In the genomic region with DNA sequence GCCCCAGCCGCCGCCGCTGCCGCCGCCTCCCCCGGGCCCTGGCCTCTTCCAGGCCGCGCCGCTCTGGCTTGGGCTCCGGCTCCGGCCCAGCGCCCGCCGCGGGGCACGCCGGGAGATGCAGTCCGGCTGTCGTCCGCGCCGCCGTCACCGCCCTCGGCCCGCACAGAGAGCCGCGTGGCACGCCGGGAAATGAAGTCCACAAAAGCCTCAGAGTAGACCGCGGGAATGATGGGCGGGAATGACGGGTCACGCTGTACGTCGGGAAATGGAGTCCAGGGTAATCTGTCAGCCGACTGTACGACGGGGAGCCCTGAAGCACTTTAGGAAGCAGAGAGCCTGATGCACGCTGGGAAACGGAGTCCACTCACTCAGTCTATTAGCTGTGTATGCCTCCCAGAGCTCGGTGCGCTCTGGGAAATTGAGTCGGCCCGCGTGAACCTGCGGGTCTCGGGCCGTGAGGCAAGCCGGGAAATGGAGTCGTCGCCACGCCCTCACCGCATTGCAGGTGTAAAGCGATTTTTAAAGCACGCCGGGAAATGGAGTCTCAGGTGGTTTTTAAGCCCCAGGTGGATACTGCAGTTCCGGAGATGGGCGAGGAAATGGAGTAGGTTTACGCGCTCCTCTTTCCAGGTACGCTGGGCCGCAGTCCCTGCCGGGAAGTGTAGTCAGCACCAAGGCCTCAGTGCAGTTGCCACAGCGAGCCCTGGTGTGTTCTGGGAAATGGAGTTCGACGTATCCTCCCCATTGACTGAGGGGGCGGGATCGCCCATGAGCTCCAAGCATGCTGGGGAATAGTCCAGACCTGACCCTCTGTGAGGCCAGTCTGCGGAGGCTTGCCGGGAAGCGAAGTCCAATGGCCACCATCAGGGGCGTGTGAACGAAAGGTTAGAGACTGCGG, we compare ENCODE assay signal across 8 cellular contexts. TPM values are rescaled to one million over a fixed set of nuclear protein-coding genes. Genes with fewer than 3 reads are reported as not detected.
DNase-seq lines count a peak whose midpoint lies in the region; ATAC-seq and TF ChIP-seq lines count a peak whose summit lies in the region.

Gene GSK3A, minus strand, starts transcription at position 91 of the 898 bp plus-strand sequence. CDS start 137 bp downstream, outside the sequence.

- H3K27me3 ChIP-seq in lung (ENCODE audit: control insufficient read depth, insufficient read depth): no peaks in the 10 kb centered on the region

- peaks cover 0 to 6% of the 10 kb centered on the region in 2 donors for H3K36me3 ChIP-seq in lung (ENCODE audit: control insufficient read depth in 2 of 2, insufficient read depth in 2 of 2, low read length in 2 of 2)

- WGBS in lung, 2 donors: 0% methylated on average over 62 to 76 of the region's 76 CpGs

- no peaks in the 10 kb centered on the region for H3K9me3 ChIP-seq in lung (ENCODE audit: control insufficient read depth in 2 of 2, insufficient read depth in 1 of 2, low read length in 1 of 2)

- no peaks in the 10 kb centered on the region for H3K4me1 ChIP-seq in lung (ENCODE audit: control insufficient read depth in 2 of 2, insufficient read depth in 2 of 2, low read length in 2 of 2)

- TF ChIP-seq CTCF in GM20000 (IDR thresholded peaks at IDR 0.05; ENCODE audit: extremely low read depth, missing control alignments) (no peak), lung (IDR thresholded peaks at IDR 0.05; ENCODE audit: control extremely low read depth, extremely low read depth) (no peak)

- H3K4me3 ChIP-seq in lung: peak within 1 kb of the TSS; percentile 83

- POLR2A ChIA-PET in activated CD8-positive, alpha-beta memory T cell treated with anti-CD3 and anti-CD28 coated beads for 36 hours (lab: Charles Lee): interaction anchor here (0.9 to 1.9 kb wide), 5 partner anchors 9 to 40 kb away, joined by 3 to 10 read pairs (median 7); partner anchors contain the start of gene ZNF526

- H3K27ac ChIP-seq in lung (ENCODE audit: low read depth in 1 of 2, low read length in 1 of 2): peak within 1 kb of the TSS; percentile 90 to 94

- DNase-seq in CMK (ENCODE audit: low read depth) (peak; percentile 97), GM20000 (ENCODE audit: low spot score) (peak; percentile 94), HT-29 (ENCODE audit: low spot score) (peak; percentile 100), NOMO-1 (lab: John Stamatoyannopoulos, UW; ENCODE audit: unreplicated experiment in 2 of 2) (peak; percentile 97 to 99), lung (ENCODE audit: low spot score) (peak; percentile 98)
- peak; percentile 98 for DNase-seq in effector CD8-positive, alpha-beta T cell (lab: John Stamatoyannopoulos, UW)
- DNase-seq in stimulated activated CD4-positive, alpha-beta T cell treated with anti-CD3 and anti-CD28 coated beads, TNF-alpha, amount 100 ng/mL, for 4 hours (ENCODE audit: low read depth in 3 of 3): peak; percentile 88 to 95 (median 93)

- CTCF ChIA-PET in activated CD8-positive, alpha-beta memory T cell treated with anti-CD3 and anti-CD28 coated beads for 36 hours (lab: Charles Lee): interaction anchor here (0.5 to 7.1 kb wide), 6 partner anchors 13 to 95 kb away, joined by 3 to 50 read pairs (median 4); no protein-coding TSS in a partner anchor

- ATAC-seq in lung (ENCODE audit: insufficient read depth, low FRiP score): peak; percentile 87

RNA-seq across cellular contexts. Expression of gene GSK3A, which starts in this region (rescaled TPM):
- total RNA-seq in HT-29 (2014; rRNA removed; shearing (Covaris generic)): 41.4 and 43.8 TPM in 2 replicates
- total RNA-seq in activated CD8-positive, alpha-beta memory T cell treated with anti-CD3 and anti-CD28 coated beads for 36 hours: 10 to 100 TPM; 50.3 to 50.8 TPM
- total RNA-seq in lung: 10 to 100 TPM; 23.7 to 38.8 TPM
- 10 to 100 TPM; 53.7 to 54.2 TPM for polyA plus RNA-seq in lung

Comparison
In these comparisons a context has a peak if more than half of its experiments do, and no peak if none do; other contexts are left out.
1. Peak in every context shown above with its lines: DNase-seq, ATAC-seq, H3K4me3 ChIP-seq and H3K27ac ChIP-seq.